ENCODE assay signal across 14 cellular contexts in the genomic region with DNA sequence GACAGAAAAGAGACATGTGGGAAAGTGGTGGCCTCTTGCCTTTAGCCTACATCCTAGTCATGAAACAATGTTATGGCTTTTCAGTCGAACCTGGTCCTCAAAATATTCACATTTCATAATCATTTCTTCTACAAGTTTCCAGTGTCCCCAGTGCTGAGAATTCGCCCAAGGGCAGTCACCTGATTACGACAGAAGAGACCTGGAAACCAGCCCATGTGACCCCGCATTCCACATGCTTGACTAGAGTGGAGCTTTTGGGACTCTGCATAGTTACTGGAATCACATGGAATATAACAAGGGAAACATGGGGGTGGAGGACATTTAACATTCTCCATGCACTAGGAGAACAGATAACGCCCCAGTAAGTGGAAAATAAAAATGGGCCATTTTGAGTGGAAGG.
DNase-seq lines count a peak whose midpoint lies in the region; ATAC-seq, FAIRE-seq and TF ChIP-seq lines count a peak whose summit lies in the region.
"Had no signal": no experiment of that assay in that cellular context is flagged by ENCODE, and none has a peak within 500 bp of the region (broad histone marks: within the 10 kb centered on the region; RNA-seq: fewer than 3 reads in every experiment).

No MANE protein-coding gene starts in this region.

- no peaks in the 10 kb centered on the region for H3K79me2 ChIP-seq in HepG2 (ENCODE audit: insufficient read depth, low read length)

- no peak overlapping the region for H3K4me3 ChIP-seq in HepG2 (replicated peaks in 1 of 3; ENCODE audit: insufficient read depth in 1 of 3, low read depth in 2 of 3, low read length in 3 of 3)
- H3K4me3 ChIP-seq in tibial nerve: no peak overlapping the region

- H3K4me1 ChIP-seq in HepG2 (ENCODE audit: insufficient read depth, low read length) (peaks cover 32% of the 10 kb centered on the region), tibial nerve (peaks cover 0 to 9% (median 2%) of the 10 kb centered on the region in 4 donors)

- WGBS in HepG2 (ENCODE audit: low lambda C conversion rate): 82% methylated on average over 5 of the region's 5 CpGs
- 32 to 41% methylated on average over 5 of the region's 5 CpGs for WGBS in tibial nerve, 2 donors

- ATAC-seq in HepG2: no peak
- ATAC-seq in stimulated activated effector memory CD8-positive, alpha-beta T cell treated with anti-CD3 and anti-CD28 coated beads, Interleukin-12 subunit alpha, Interleukin-12 subunit beta, amount 100 ng/mL, for 72 hours: no peak
- ATAC-seq: esophagus mucosa, T-helper 17 cell had no signal

- H2AFZ ChIP-seq in HepG2 (ENCODE audit: low read length): no peak overlapping the region

- no peak overlapping the region for H3K9ac ChIP-seq in HepG2 (ENCODE audit: insufficient read depth, low read depth, low read length)

- H3K4me2 ChIP-seq in HepG2 (ENCODE audit: low read depth, low read length): no peak overlapping the region

- intact Hi-C loops in HepG2 (cut with micrococcal nuclease; ENCODE audit: unreplicated experiment): loop anchor here (2.0 to 10.0 kb wide), 2 partner anchors 23 to 95 kb away; no protein-coding TSS in a partner anchor

- TF ChIP-seq RAD21 in HepG2 (CRISPR knock-in tag; IDR thresholded peaks at IDR 0.05): no peak

- H3K27ac ChIP-seq in HepG2 (ENCODE audit: extremely low read length, insufficient read depth, low read length) (no peak overlapping the region), tibial nerve (no peak overlapping the region)

- H3K36me3 Mint-ChIP-seq in stimulated activated effector memory CD8-positive, alpha-beta T cell treated with anti-CD3 and anti-CD28 coated beads, Interleukin-12 subunit alpha, Interleukin-12 subunit beta, amount 100 ng/mL, for 72 hours: no peaks in the 10 kb centered on the region
- H3K36me3 Mint-ChIP-seq: naive B cell had no signal

- POLR2A ChIA-PET in HepG2 (lab: Yijun Ruan, JAX): interaction anchor here (1.5 kb wide), 1 partner anchor 101 kb away, joined by 5 read pairs; the partner anchor contains the start of gene PPARGC1A

- no peaks in the 10 kb centered on the region for H3K9me3 ChIP-seq in HepG2 (ENCODE audit: low read length)
- H3K9me3 ChIP-seq in tibial nerve: peaks cover 0 to 3% (median 0%) of the 10 kb centered on the region in 4 donors

- H4K20me1 ChIP-seq in HepG2 (ENCODE audit: insufficient read depth, low read length): no peaks in the 10 kb centered on the region

- H3K4me1 Mint-ChIP-seq in stimulated activated effector memory CD8-positive, alpha-beta T cell treated with anti-CD3 and anti-CD28 coated beads, Interleukin-12 subunit alpha, Interleukin-12 subunit beta, amount 100 ng/mL, for 72 hours: no peaks in the 10 kb centered on the region
- H3K4me1 Mint-ChIP-seq: naive B cell, T-helper 17 cell had no signal

- CTCF ChIA-PET in HepG2 (lab: Yijun Ruan, JAX; ENCODE audit: low intra/inter-chr PET ratio, low total read pairs): no interaction called here

- TF ChIP-seq CTCF in HepG2 (CRISPR knock-in tag; IDR thresholded peaks at IDR 0.05): no peak
- no peak for TF ChIP-seq CTCF in tibial nerve (IDR thresholded peaks at IDR 0.05)
- TF ChIP-seq CTCF in GM13976 (IDR thresholded peaks at IDR 0.05; ENCODE audit: borderline replicate concordance, control extremely low read depth, extremely low read depth, insufficient read depth, missing control alignments): no peak

- in situ Hi-C loops in HepG2 (cut with HindIII; ENCODE audit: extremely low pct_ligation_motif_present, low pct_unique_long_range_greater_than_20kb): no loop called here
- in situ Hi-C loops in GM13976 (cut with MboI; ENCODE audit: low sequenced_read_pairs, unreplicated experiment): no loop called here

- no TSS peak for BruUV-seq in HepG2 (replicated peaks; lab: Mats Ljungman, UMichigan)

- peaks cover 0 to 4% of the 10 kb centered on the region in 2 experiments; a peak in 1 of 5 replicates for H3K36me3 ChIP-seq in HepG2 (replicated peaks in 1 of 2; ENCODE audit: control insufficient read depth in 1 of 2, insufficient read depth in 2 of 2, low read length in 2 of 2)
- H3K36me3 ChIP-seq in tibial nerve: no peaks in the 10 kb centered on the region

- no peak for TF ChIP-seq POLR2A in HepG2 (IDR thresholded peaks at IDR 0.05; ENCODE audit: insufficient read depth in 1 of 2, low read depth in 2 of 2, low read length in 2 of 2)
- TF ChIP-seq POLR2A in tibial nerve (IDR thresholded peaks at IDR 0.05): no peak

- no peak overlapping the region for H3K4me3 Mint-ChIP-seq in stimulated activated effector memory CD8-positive, alpha-beta T cell treated with anti-CD3 and anti-CD28 coated beads, Interleukin-12 subunit alpha, Interleukin-12 subunit beta, amount 100 ng/mL, for 72 hours
- H3K4me3 Mint-ChIP-seq: brain, naive B cell, T-helper 17 cell had no signal

- no peak overlapping the region for H3K27ac Mint-ChIP-seq in stimulated activated effector memory CD8-positive, alpha-beta T cell treated with anti-CD3 and anti-CD28 coated beads, Interleukin-12 subunit alpha, Interleukin-12 subunit beta, amount 100 ng/mL, for 72 hours
- H3K27ac Mint-ChIP-seq: brain, naive B cell, T-helper 17 cell had no signal

- DNase-seq in HK-2 (ENCODE audit: unreplicated experiment) (peak; percentile 58), fibroblast of gingiva (ENCODE audit: low read depth) (peak; percentile 92), HepG2 (ENCODE audit: low spot score) (peak; percentile 28), tibial nerve (ENCODE audit: low spot score in 2 of 2) (peak; percentile 39 to 45), activated T-cell treated with anti-CD3 and anti-CD28 coated beads for 4 hours (no peak), hypothalamus (lab: John Stamatoyannopoulos, UW) (no peak), GM13976 (ENCODE audit: low spot score) (no peak)
- DNase-seq in stimulated activated effector memory CD8-positive, alpha-beta T cell treated with anti-CD3 and anti-CD28 coated beads, Interleukin-12 subunit alpha, Interleukin-12 subunit beta, amount 100 ng/mL, for 72 hours (ENCODE audit: low spot score in 2 of 2): no peak
- DNase-seq: DND-41, naive B cell, NCI-H1105, T-helper 17 cell had no signal

- no peak for FAIRE-seq in HepG2 (lab: Jason Lieb, UNC)

- H3K9me3 Mint-ChIP-seq in stimulated activated effector memory CD8-positive, alpha-beta T cell treated with anti-CD3 and anti-CD28 coated beads, Interleukin-12 subunit alpha, Interleukin-12 subunit beta, amount 100 ng/mL, for 72 hours: peaks cover 5% of the 10 kb centered on the region

- no peaks in the 10 kb centered on the region for H3K27me3 ChIP-seq in HepG2 (ENCODE audit: control insufficient read depth in 1 of 2, insufficient read depth in 2 of 2, low read length in 2 of 2)
- H3K27me3 ChIP-seq in tibial nerve: no peaks in the 10 kb centered on the region

- TF ChIP-seq EP300 in HepG2 (IDR thresholded peaks at IDR 0.05; ENCODE audit: low read depth in 2 of 2, low read length in 2 of 2) (no peak), HepG2 (CRISPR knock-in tag; IDR thresholded peaks at IDR 0.05; ENCODE audit: borderline replicate concordance) (no peak), tibial nerve (IDR thresholded peaks at IDR 0.05) (peak in 1 of 2 donors; percentile 52)

TF ChIP-seq in HepG2, 621 proteins besides CTCF, POLR2A, EP300 and RAD21 (continues in another document):
- TF ChIP-seq ZNF652 (CRISPR knock-in tag; IDR thresholded peaks at IDR 0.05; ENCODE audit: borderline replicate concordance, low read depth) (no peak), NR2F2 (IDR thresholded peaks at IDR 0.05; ENCODE audit: borderline replicate concordance, low read depth) (no peak), SOX5 (CRISPR knock-in tag; IDR thresholded peaks at IDR 0.05; ENCODE audit: borderline replicate concordance) (no peak), USF2 (IDR thresholded peaks at IDR 0.05; ENCODE audit: low read depth, low read length) (peak; percentile 50), USF2 (CRISPR knock-in tag; IDR thresholded peaks at IDR 0.05; ENCODE audit: borderline replicate concordance) (no peak; the same call in 1 of the 2 replicates), ZNF746 (CRISPR knock-in tag; IDR thresholded peaks at IDR 0.05) (no peak)
- TF ChIP-seq, protein P1, sequence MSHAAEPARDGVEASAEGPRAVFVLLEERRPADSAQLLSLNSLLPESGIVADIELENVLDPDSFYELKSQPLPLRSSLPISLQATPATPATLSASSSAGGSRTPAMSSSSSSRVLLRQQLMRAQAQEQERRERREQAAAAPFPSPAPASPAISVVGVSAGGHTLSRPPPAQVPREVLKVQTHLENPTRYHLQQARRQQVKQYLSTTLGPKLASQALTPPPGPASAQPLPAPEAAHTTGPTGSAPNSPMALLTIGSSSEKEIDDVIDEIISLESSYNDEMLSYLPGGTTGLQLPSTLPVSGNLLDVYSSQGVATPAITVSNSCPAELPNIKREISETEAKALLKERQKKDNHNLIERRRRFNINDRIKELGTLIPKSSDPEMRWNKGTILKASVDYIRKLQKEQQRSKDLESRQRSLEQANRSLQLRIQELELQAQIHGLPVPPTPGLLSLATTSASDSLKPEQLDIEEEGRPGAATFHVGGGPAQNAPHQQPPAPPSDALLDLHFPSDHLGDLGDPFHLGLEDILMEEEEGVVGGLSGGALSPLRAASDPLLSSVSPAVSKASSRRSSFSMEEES (CRISPR knock-in tag; IDR thresholded peaks at IDR 0.05): no peak

Comparison
In these comparisons a context has a peak if more than half of its experiments do, and no peak if none do; other contexts are left out.
1. DNase-seq: peak in HK-2 (single experiment), fibroblast of gingiva (single experiment), HepG2 (single experiment) and tibial nerve (2 of 2); none in activated T-cell treated with anti-CD3 and anti-CD28 coated beads for 4 hours (single experiment), hypothalamus (0 of 51), GM13976 (single experiment) and stimulated activated effector memory CD8-positive, alpha-beta T cell treated with anti-CD3 and anti-CD28 coated beads, Interleukin-12 subunit alpha, Interleukin-12 subunit beta, amount 100 ng/mL, for 72 hours (0 of 2).